In genomic region chr12:1972260-1972659, GRCh38 we compare ENCODE assay signal across 12 cellular contexts. TPM values are rescaled to one million over a fixed set of nuclear protein-coding genes. Genes with fewer than 3 reads are reported as not detected.
DNase-seq lines count a peak whose midpoint lies in the region; ATAC-seq and TF ChIP-seq lines count a peak whose summit lies in the region.
"Had no signal": no experiment of that assay in that cellular context is flagged by ENCODE, and none has a peak within 500 bp of the region (broad histone marks: within the 10 kb centered on the region; RNA-seq: fewer than 3 reads in every experiment).

No MANE protein-coding gene starts in this region.

- ATAC-seq in foreskin keratinocyte: peak; percentile 55
- ATAC-seq in GM19452 (IDR thresholded peaks at IDR 0.05; ENCODE audit: unreplicated experiment): no peak

- H3K9ac ChIP-seq in adipocyte (ENCODE audit: low read length): peak overlapping the region; percentile 73
- H3K9ac ChIP-seq: KMS-11 had no signal

- H3K27ac ChIP-seq in foreskin keratinocyte: no peak overlapping the region
- H3K27ac ChIP-seq: KMS-11 had no signal

- H3K4me1 ChIP-seq in adipocyte (ENCODE audit: control insufficient read depth, insufficient read depth, low read length) (peaks cover 69% of the 10 kb centered on the region), foreskin keratinocyte (no peaks in the 10 kb centered on the region)

- H3K4me3 ChIP-seq in adipocyte (ENCODE audit: low read length): peak overlapping the region; percentile 68
- H3K4me3 ChIP-seq in skeletal muscle cell (ENCODE audit: low read depth, low read length): no peak overlapping the region
- H3K4me3 ChIP-seq in lower leg skin (ENCODE audit: low read depth, poor library complexity, severe bottlenecking): no peak overlapping the region

- DNase-seq in EH (ENCODE audit: low read depth) (peak; percentile 59), adipocyte (ENCODE audit: low read depth) (peak; percentile 50), foreskin keratinocyte (peak; percentile 12 to 43), skeletal muscle cell (ENCODE audit: low read depth) (peak; percentile 30), NCI-H146 treated with DMSO at 0.1 percent for 48 hours (lab: John Stamatoyannopoulos, UW; ENCODE audit: unreplicated experiment) (no peak), retina (no peak), lower leg skin (ENCODE audit: low spot score in 2 of 2) (no peak)
- DNase-seq: COR-L47; NCI-H2171; stimulated activated CD4-positive, alpha-beta T cell treated with anti-CD3 and anti-CD28 coated beads, Interleukin-1b, Interleukin-23, amount 100 ng/mL, for 48 hours had no signal

- TF ChIP-seq CTCF in foreskin keratinocyte (conservative IDR thresholded peaks at IDR 0.05) (no peak), lower leg skin (IDR thresholded peaks at IDR 0.05) (no peak)

- peaks cover under 1% of the 10 kb centered on the region for H3K36me3 ChIP-seq in adipocyte (ENCODE audit: control insufficient read depth, insufficient read depth, low read length, severe bottlenecking)

- H3K27me3 ChIP-seq in adipocyte (replicated peaks; ENCODE audit: control insufficient read depth, insufficient read depth, low read length) (no peaks in the 10 kb centered on the region), foreskin keratinocyte (no peaks in the 10 kb centered on the region)

- intact Hi-C loops in lower leg skin (cut with DNase I; ENCODE audit: low total_unique reads): no loop called here

- 72 to 83% methylated on average over 1 of the region's 1 CpG for WGBS in lower leg skin, 2 donors

- TF ChIP-seq POLR2A in lower leg skin (IDR thresholded peaks at IDR 0.05): no peak

- H3K9me3 ChIP-seq in adipocyte (ENCODE audit: control insufficient read depth, low read length): no peaks in the 10 kb centered on the region

RNA-seq across cellular contexts. Expression of gene DCP1B, which starts 32.0 kb away (rescaled TPM):
- total RNA-seq in foreskin keratinocyte: 7.4 and 7.9 TPM in 2 replicates
- polyA plus RNA-seq in foreskin keratinocyte: 6.6 and 6.8 TPM in 2 replicates
- total RNA-seq in lower leg skin: 10 to 100 TPM; 10.9 to 15.1 (median 13.5) TPM

RNA-seq across cellular contexts. Expression of gene CACNA2D4, which starts 53.8 kb away (rescaled TPM):
- total RNA-seq in foreskin keratinocyte: 0.10 and 0.11 TPM in 2 replicates
- polyA plus RNA-seq in foreskin keratinocyte: 0.11 and 0.14 TPM in 2 replicates
- 1 to 10 TPM; 2.3 to 4.0 (median 3.1) TPM for total RNA-seq in lower leg skin

Comparison
In these comparisons a context has a peak if more than half of its experiments do, and no peak if none do; other contexts are left out.
1. DNase-seq: peak in EH (single experiment), adipocyte (single experiment), foreskin keratinocyte (2 of 2) and skeletal muscle cell (single experiment); none in NCI-H146 treated with DMSO at 0.1 percent for 48 hours (single experiment), retina (single experiment) and lower leg skin (0 of 2).